9 cellular contexts compared by ENCODE assay signal in the genomic region with DNA sequence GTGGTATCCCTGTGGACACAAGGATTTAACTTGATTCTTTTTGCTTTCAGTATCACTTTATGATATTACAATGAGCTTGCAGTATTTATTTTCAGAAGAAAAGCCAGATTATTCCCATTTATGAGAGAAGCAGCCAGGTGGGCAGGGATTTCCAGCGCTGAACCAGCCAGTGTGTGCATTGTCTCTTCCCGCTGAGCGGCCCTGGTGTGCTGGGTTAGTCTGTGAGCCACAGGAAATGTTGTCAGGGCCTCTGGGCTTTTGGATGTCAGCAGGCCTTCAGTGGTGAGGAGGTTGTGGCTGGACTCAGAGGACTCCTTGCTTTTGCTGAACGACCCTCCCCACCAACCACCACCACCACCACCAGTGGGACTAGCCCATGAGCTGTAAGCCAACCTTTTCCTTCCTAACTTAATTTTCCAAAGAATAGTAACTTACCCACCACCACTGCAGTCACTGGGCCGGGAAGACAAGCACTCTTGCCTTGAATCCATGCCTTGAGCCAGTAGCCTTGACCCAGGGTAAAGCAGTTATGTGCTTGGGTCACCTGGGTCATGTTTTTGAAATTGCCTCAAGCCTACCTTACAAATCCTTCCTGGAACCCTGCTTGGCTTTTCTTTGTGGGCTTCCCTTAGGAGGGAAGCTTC. TPM values are rescaled to one million over a fixed set of nuclear protein-coding genes. Genes with fewer than 3 reads are reported as not detected.
DNase-seq lines count a peak whose midpoint lies in the region; ATAC-seq, FAIRE-seq and TF ChIP-seq lines count a peak whose summit lies in the region.
"Had no signal": no experiment of that assay in that cellular context is flagged by ENCODE, and none has a peak within 500 bp of the region (broad histone marks: within the 10 kb centered on the region; RNA-seq: fewer than 3 reads in every experiment).

No MANE protein-coding gene starts in this region.

- no peaks in the 10 kb centered on the region for H3K79me2 ChIP-seq in MM.1S (ENCODE audit: low read length)

- no peak overlapping the region for H3K4me3 ChIP-seq in MM.1S (ENCODE audit: low read length)

- H3K9me3 Mint-ChIP-seq in endothelial cell (ENCODE audit: unreplicated experiment) (no peaks in the 10 kb centered on the region), progenitor cell of endocrine pancreas (ENCODE audit: low read depth) (no peaks in the 10 kb centered on the region)
- H3K9me3 Mint-ChIP-seq: activated CD4-positive, alpha-beta T cell treated with anti-CD3 and anti-CD28 coated beads, Interleukin-2, amount 10 ng/mL, durations not matched to agents 7 days and 5 days had no signal

- peaks cover 19% of the 10 kb centered on the region for H3K4me1 ChIP-seq in MM.1S (ENCODE audit: low read length)

- no peak overlapping the region for H3K27ac ChIP-seq in MM.1S (ENCODE audit: low read length)

- H3K4me1 Mint-ChIP-seq in endothelial cell (ENCODE audit: unreplicated experiment) = peaks cover 49% of the 10 kb centered on the region
- H3K4me1 Mint-ChIP-seq in progenitor cell of endocrine pancreas (ENCODE audit: low read depth) = peaks cover 28% of the 10 kb centered on the region

- H3K9me2 ChIP-seq in MM.1S (replicated peaks; ENCODE audit: insufficient read depth, low read length) = no peaks in the 10 kb centered on the region

- H4K20me1 ChIP-seq in MM.1S (ENCODE audit: insufficient read depth, low read length) = peaks cover 7% of the 10 kb centered on the region; the same call in 1 of the 2 replicates

- peaks cover 80% of the 10 kb centered on the region for H3K27me3 ChIP-seq in MM.1S (replicated peaks; ENCODE audit: insufficient read depth, low read length)

- H3K36me3 ChIP-seq in MM.1S (replicated peaks; ENCODE audit: insufficient read depth, low read length) = no peaks in the 10 kb centered on the region

- H3K4me3 Mint-ChIP-seq in endothelial cell (ENCODE audit: unreplicated experiment) (no peak overlapping the region), progenitor cell of endocrine pancreas (ENCODE audit: low read depth) (no peak overlapping the region)
- H3K4me3 Mint-ChIP-seq: activated CD4-positive, alpha-beta T cell treated with anti-CD3 and anti-CD28 coated beads, Interleukin-2, amount 10 ng/mL, durations not matched to agents 7 days and 5 days had no signal

- H3K36me3 Mint-ChIP-seq in endothelial cell (ENCODE audit: low read depth, unreplicated experiment) (peaks cover 9% of the 10 kb centered on the region), progenitor cell of endocrine pancreas (ENCODE audit: insufficient read depth) (no peaks in the 10 kb centered on the region)

- no peaks in the 10 kb centered on the region for H3K9me3 ChIP-seq in MM.1S (replicated peaks; ENCODE audit: insufficient read depth, low read length)

- H3K27me3 Mint-ChIP-seq in endothelial cell (ENCODE audit: unreplicated experiment) (peaks cover 3% of the 10 kb centered on the region), progenitor cell of endocrine pancreas (no peaks in the 10 kb centered on the region)
- H3K27me3 Mint-ChIP-seq: activated CD4-positive, alpha-beta T cell treated with anti-CD3 and anti-CD28 coated beads, Interleukin-2, amount 10 ng/mL, durations not matched to agents 7 days and 5 days had no signal

- no peak overlapping the region for H2AFZ ChIP-seq in MM.1S (ENCODE audit: low read length)

- peaks cover 16% of the 10 kb centered on the region for H3F3A ChIP-seq in MM.1S (ENCODE audit: insufficient read depth, low read length)

- no peak overlapping the region for H3K9ac ChIP-seq in MM.1S (ENCODE audit: low read length)

- peak overlapping the region; percentile 67 for H3K27ac Mint-ChIP-seq in endothelial cell (ENCODE audit: unreplicated experiment)
- peak overlapping the region; percentile 64 for H3K27ac Mint-ChIP-seq in progenitor cell of endocrine pancreas
- H3K27ac Mint-ChIP-seq: activated CD4-positive, alpha-beta T cell treated with anti-CD3 and anti-CD28 coated beads, Interleukin-2, amount 10 ng/mL, durations not matched to agents 7 days and 5 days had no signal

- H3K4me2 ChIP-seq in MM.1S (ENCODE audit: low read depth, low read length) = 0 out of 2 replicates have a peak overlapping the region, but pooled peaks have one; percentile 13

- no peak for TF ChIP-seq CTCF in MM.1S (IDR thresholded peaks at IDR 0.05; ENCODE audit: low read length)
- TF ChIP-seq CTCF in endothelial cell (IDR thresholded peaks at IDR 0.05; ENCODE audit: unreplicated experiment) = no peak
- no peak for TF ChIP-seq CTCF in progenitor cell of endocrine pancreas (IDR thresholded peaks at IDR 0.05; ENCODE audit: unreplicated experiment)

- DNase-seq in MM.1S = no peak
- no peak for DNase-seq in endothelial cell (ENCODE audit: low spot score)
- DNase-seq in progenitor cell of endocrine pancreas (ENCODE audit: low spot score, unreplicated experiment) = no peak
- DNase-seq in NCI-H1436 treated with DMSO at 0.1 percent for 48 hours (lab: John Stamatoyannopoulos, UW) = no peak
- no peak for DNase-seq in GM12891 (ENCODE audit: insufficient read length, low spot score)
- DNase-seq in stimulated activated CD4-positive, alpha-beta T cell treated with anti-CD3 and anti-CD28 coated beads, Interleukin-2, amount 100 ng/mL, for 24 hours = no peak
- DNase-seq in medulla oblongata (ENCODE audit: extremely low spot score) = no peak
- DNase-seq: activated CD4-positive, alpha-beta T cell treated with anti-CD3 and anti-CD28 coated beads, Interleukin-2, amount 10 ng/mL, durations not matched to agents 7 days and 5 days had no signal

- no peak for FAIRE-seq in GM12891 (lab: Jason Lieb, UNC)

- TF ChIP-seq POLR2A in GM12891 (IDR thresholded peaks at IDR 0.05; ENCODE audit: low read depth, low read length) = no peak

- peak; percentile 5 for ATAC-seq in GM19328 (IDR thresholded peaks at IDR 0.05; ENCODE audit: unreplicated experiment)

TF ChIP-seq in GM12891, 5 proteins besides CTCF, POLR2A, EP300 and RAD21:
- TF ChIP-seq POU2F2 (IDR thresholded peaks at IDR 0.05; ENCODE audit: low read depth, low read length) (no peak), SPI1 (IDR thresholded peaks at IDR 0.05; ENCODE audit: low read depth, low read length) (no peak)

RNA-seq across cellular contexts. Expression of a gene that starts 33.1 kb away (rescaled TPM):
- total RNA-seq in endothelial cell (ENCODE audit: unreplicated experiment) (216 TPM), progenitor cell of endocrine pancreas (103 and 112 TPM in 2 replicates)
- 23.1 TPM for polyA plus RNA-seq in GM12891 (2012; ENCODE audit: low read depth, missing spikeins)
